Comparison of ENCODE assay signal across 20 cellular contexts in genomic region chr14:95250126-95250824, GRCh38.
DNase-seq lines count a peak whose midpoint lies in the region; ATAC-seq, FAIRE-seq and TF ChIP-seq lines count a peak whose summit lies in the region.
"Had no signal": no experiment of that assay in that cellular context is flagged by ENCODE, and none has a peak within 500 bp of the region (broad histone marks: within the 10 kb centered on the region; RNA-seq: fewer than 3 reads in every experiment).

No MANE protein-coding gene starts in this region.

- peak overlapping the region; percentile 71 for H3K4me2 ChIP-seq in BLaER1
- H3K4me2 ChIP-seq in astrocyte (ENCODE audit: low read length) = no peak overlapping the region

- H3K4me1 Mint-ChIP-seq in astrocyte (ENCODE audit: low read depth, unreplicated experiment) (peaks cover 47% of the 10 kb centered on the region), mesothelial cell of epicardium (peaks cover 45% of the 10 kb centered on the region)
- H3K4me1 Mint-ChIP-seq: activated naive CD4-positive, alpha-beta T cell treated with anti-CD3 and anti-CD28 coated beads, Interleukin-2, amount 50 U/mL, for 24 hours had no signal

- no peak overlapping the region for H2AFZ ChIP-seq in astrocyte (ENCODE audit: low read depth, low read length)

- H3K79me2 ChIP-seq in astrocyte (ENCODE audit: insufficient read depth, low read length) = no peaks in the 10 kb centered on the region

- H3K9me3 ChIP-seq in BLaER1 = no peaks in the 10 kb centered on the region
- H3K9me3 ChIP-seq in astrocyte (ENCODE audit: insufficient read depth, low read depth, low read length) = no peaks in the 10 kb centered on the region
- H3K9me3 ChIP-seq: Caco-2, left ventricle myocardium inferior, SJCRH30, upper lobe of right lung had no signal

- no peak for TF ChIP-seq POLR2A in GM12891 (IDR thresholded peaks at IDR 0.05; ENCODE audit: low read depth, low read length)

- H4K20me1 ChIP-seq in BLaER1 = no peaks in the 10 kb centered on the region
- H4K20me1 ChIP-seq in astrocyte (ENCODE audit: insufficient read depth, low read length) = no peaks in the 10 kb centered on the region

- no peak overlapping the region for H3K9ac ChIP-seq in BLaER1
- no peak overlapping the region for H3K9ac ChIP-seq in astrocyte (ENCODE audit: low read length)

- H3K27me3 ChIP-seq in BLaER1 (no peaks in the 10 kb centered on the region), astrocyte (ENCODE audit: insufficient read depth, low read length) (no peaks in the 10 kb centered on the region)
- H3K27me3 ChIP-seq: SJCRH30, upper lobe of right lung had no signal

- H3K4me3 ChIP-seq in BLaER1 (no peak overlapping the region), astrocyte (ENCODE audit: insufficient read depth, low read depth, low read length) (no peak overlapping the region)
- H3K4me3 ChIP-seq: coronary artery, left ventricle myocardium inferior, SJCRH30, upper lobe of right lung had no signal

- H3K36me3 ChIP-seq in BLaER1 (no peaks in the 10 kb centered on the region), astrocyte (ENCODE audit: insufficient read depth, low read length) (no peaks in the 10 kb centered on the region)
- H3K36me3 ChIP-seq: left ventricle myocardium inferior, SJCRH30, upper lobe of right lung had no signal

- intact Hi-C loops in left colon (cut with DNase I, micrococcal nuclease) = no loop called here

- DNase-seq in GM12891 (ENCODE audit: insufficient read length, low spot score) = no peak
- no peak for DNase-seq in astrocyte (ENCODE audit: low read depth)
- DNase-seq in mesothelial cell of epicardium (ENCODE audit: low spot score in 2 of 2, unreplicated experiment in 2 of 2) = no peak
- no peak for DNase-seq in GM19239 (ENCODE audit: insufficient read length, low spot score)
- no peak for DNase-seq in left colon
- DNase-seq: activated T-cell treated with anti-CD3 and anti-CD28 coated beads, Interleukin-2, amount 50 U/mL, for 48 hours; Caco-2; left ventricle myocardium inferior; NCI-H1436 treated with DMSO at 0.1 percent for 48 hours; NCI-H524; OCI-M1; SJCRH30; stimulated activated naive CD8-positive, alpha-beta T cell treated with anti-CD3 and anti-CD28 coated beads, Interleukin-15, Interleukin-2, amounts not matched to agents 100 U/mL and 50 U/mL, for 24 hours; upper lobe of right lung had no signal

- peaks cover 58% of the 10 kb centered on the region for H3K4me1 ChIP-seq in BLaER1
- peaks cover 19% of the 10 kb centered on the region for H3K4me1 ChIP-seq in astrocyte (ENCODE audit: insufficient read depth, low read length)

- FAIRE-seq in GM12891 (lab: Jason Lieb, UNC) = peak; percentile 81
- no peak for FAIRE-seq in astrocyte (lab: Jason Lieb, UNC)
- no peak for FAIRE-seq in GM19239 (lab: Jason Lieb, UNC)

- H3K27ac Mint-ChIP-seq in astrocyte (ENCODE audit: unreplicated experiment) (peak overlapping the region; percentile 95), mesothelial cell of epicardium (peak overlapping the region; percentile 49)
- H3K27ac Mint-ChIP-seq: activated naive CD4-positive, alpha-beta T cell treated with anti-CD3 and anti-CD28 coated beads, Interleukin-2, amount 50 U/mL, for 24 hours; T-helper 2 cell treated with Interferon-gamma antibody and Interleukin-4, amounts not matched to agents 5 μg/mL and 100 μg/mL, for 36 hours had no signal

- no peak overlapping the region for H3K4me3 Mint-ChIP-seq in astrocyte (ENCODE audit: unreplicated experiment)
- H3K4me3 Mint-ChIP-seq in mesothelial cell of epicardium = no peak overlapping the region
- H3K4me3 Mint-ChIP-seq: activated naive CD4-positive, alpha-beta T cell treated with anti-CD3 and anti-CD28 coated beads, Interleukin-2, amount 50 U/mL, for 24 hours; T-helper 2 cell treated with Interferon-gamma antibody and Interleukin-4, amounts not matched to agents 5 μg/mL and 100 μg/mL, for 36 hours had no signal

- H3K27me3 Mint-ChIP-seq in astrocyte (ENCODE audit: low read depth, unreplicated experiment) = no peaks in the 10 kb centered on the region
- no peaks in the 10 kb centered on the region for H3K27me3 Mint-ChIP-seq in mesothelial cell of epicardium (ENCODE audit: low read depth)

- H3K9me3 Mint-ChIP-seq in astrocyte (ENCODE audit: unreplicated experiment) (peaks cover 5% of the 10 kb centered on the region), mesothelial cell of epicardium (peaks cover 2% of the 10 kb centered on the region)
- H3K9me3 Mint-ChIP-seq: activated naive CD4-positive, alpha-beta T cell treated with anti-CD3 and anti-CD28 coated beads, Interleukin-2, amount 50 U/mL, for 24 hours; T-helper 2 cell treated with Interferon-gamma antibody and Interleukin-4, amounts not matched to agents 5 μg/mL and 100 μg/mL, for 36 hours had no signal

- no peak for TF ChIP-seq CTCF in astrocyte (IDR thresholded peaks at IDR 0.05; ENCODE audit: insufficient read depth, low read depth, low read length)
- TF ChIP-seq CTCF in mesothelial cell of epicardium (IDR thresholded peaks at IDR 0.05; ENCODE audit: unreplicated experiment) = no peak

- no peak overlapping the region for H3K27ac ChIP-seq in BLaER1
- no peak overlapping the region for H3K27ac ChIP-seq in astrocyte (ENCODE audit: low read depth, low read length)
- H3K27ac ChIP-seq: coronary artery, left ventricle myocardium inferior, upper lobe of right lung had no signal

- H3K36me3 Mint-ChIP-seq in astrocyte (ENCODE audit: low read depth, unreplicated experiment) (no peaks in the 10 kb centered on the region), mesothelial cell of epicardium (peaks cover 4% of the 10 kb centered on the region)
- H3K36me3 Mint-ChIP-seq: activated naive CD4-positive, alpha-beta T cell treated with anti-CD3 and anti-CD28 coated beads, Interleukin-2, amount 50 U/mL, for 24 hours had no signal

- no peak for ATAC-seq in HG02884 (IDR thresholded peaks at IDR 0.05; ENCODE audit: unreplicated experiment)
- no peak for ATAC-seq in left colon
- ATAC-seq in HG02852 (IDR thresholded peaks at IDR 0.05; ENCODE audit: unreplicated experiment) = no peak
- ATAC-seq: stimulated activated naive CD8-positive, alpha-beta T cell treated with anti-CD3 and anti-CD28 coated beads, Interleukin-15, Interleukin-2, amounts not matched to agents 100 U/mL and 50 U/mL, for 24 hours; upper lobe of right lung had no signal

TF ChIP-seq in GM12891, 5 proteins besides CTCF, POLR2A, EP300 and RAD21:
- TF ChIP-seq PAX5 (IDR thresholded peaks at IDR 0.05; ENCODE audit: insufficient read depth, low read length, severe bottlenecking) (no peak), SPI1 (IDR thresholded peaks at IDR 0.05; ENCODE audit: low read depth, low read length) (no peak), POU2F2 (IDR thresholded peaks at IDR 0.05; ENCODE audit: low read depth, low read length) (no peak), TAF1 (IDR thresholded peaks at IDR 0.05; ENCODE audit: low read depth, low read length) (no peak), POLR2AphosphoS5 (IDR thresholded peaks at IDR 0.05; ENCODE audit: low read depth, low read length) (no peak)
